ENCODE assay signal across 8 cellular contexts in the genomic region with DNA sequence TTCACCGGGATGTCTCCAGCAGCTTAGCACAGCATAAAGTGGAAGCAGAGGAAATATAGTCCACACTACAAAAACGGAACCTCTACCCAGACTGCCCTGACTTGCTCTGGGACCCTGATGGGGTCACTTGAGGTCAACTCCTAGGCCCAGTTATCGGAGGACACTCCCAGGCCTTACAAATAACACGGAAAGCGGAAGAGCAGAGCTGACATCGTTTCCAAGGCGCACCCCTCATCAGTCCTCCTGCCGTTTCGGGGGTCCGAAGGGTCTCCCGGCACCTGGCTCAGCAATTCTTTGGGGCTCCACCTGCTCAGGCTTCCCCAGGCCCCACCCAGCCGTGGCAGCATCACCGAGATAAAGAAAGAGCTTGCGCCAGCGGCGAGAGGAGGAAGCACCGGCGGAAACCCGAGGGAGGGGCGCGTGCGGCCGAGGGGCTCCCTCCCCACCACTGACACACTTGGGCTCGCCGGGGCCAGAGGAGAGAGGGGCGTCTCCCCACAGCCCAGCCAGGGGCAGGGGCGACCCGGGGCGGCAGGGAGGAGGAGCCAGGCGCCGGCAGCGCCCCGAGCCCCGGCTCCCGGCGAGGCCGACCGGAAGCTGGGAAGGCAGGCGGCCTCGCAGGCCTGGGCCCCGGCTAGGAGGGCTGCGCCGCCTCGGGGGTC. TPM values are rescaled to one million over a fixed set of nuclear protein-coding genes. Genes with fewer than 3 reads are reported as not detected.
DNase-seq lines count a peak whose midpoint lies in the region; ATAC-seq lines count a peak whose summit lies in the region.

No MANE protein-coding gene starts in this region.

- peaks cover 48% of the 10 kb centered on the region for H3K36me3 Mint-ChIP-seq in central memory CD8-positive, alpha-beta T cell (ENCODE audit: insufficient read depth)

- DNase-seq in DMS79 treated with DMSO at 0.1 percent for 48 hours (lab: John Stamatoyannopoulos, UW) (peak; percentile 14), DMS79 (lab: John Stamatoyannopoulos, UW) (no peak), HuH-7 (ENCODE audit: low spot score) (peak; percentile 53), left colon (peak; percentile 73 to 75)
- DNase-seq in central memory CD8-positive, alpha-beta T cell (ENCODE audit: low spot score in 2 of 2): peak; percentile 49 to 60
- DNase-seq in stimulated activated CD4-positive, alpha-beta T cell treated with anti-CD3 and anti-CD28 coated beads, Interleukin-2, amount 100 ng/mL, for 24 hours: peak; percentile 62 to 68

- ATAC-seq in activated CD4-positive, CD25-positive, alpha-beta regulatory T cell treated with anti-CD3 and anti-CD28 coated beads, Interleukin-2, amount 50 U/mL, for 24 hours: peak; percentile 3 to 4
- ATAC-seq in central memory CD8-positive, alpha-beta T cell (replicated peaks; ENCODE audit: extremely low read depth, poor library complexity, severe bottlenecking): peak; percentile 1
- peak; percentile 39 for ATAC-seq in left colon
- no peak for ATAC-seq in HG02884 (IDR thresholded peaks at IDR 0.05; ENCODE audit: unreplicated experiment)

- intact Hi-C loops in left colon (cut with DNase I, micrococcal nuclease): no loop called here

- H3K4me1 Mint-ChIP-seq in central memory CD8-positive, alpha-beta T cell: peaks cover 34% of the 10 kb centered on the region

- peak overlapping the region; percentile 97 for H3K27ac Mint-ChIP-seq in central memory CD8-positive, alpha-beta T cell (ENCODE audit: low read depth)

- peak overlapping the region; percentile 93 for H3K4me3 Mint-ChIP-seq in central memory CD8-positive, alpha-beta T cell

- no peaks in the 10 kb centered on the region for H3K9me3 Mint-ChIP-seq in central memory CD8-positive, alpha-beta T cell

- H3K27me3 Mint-ChIP-seq in central memory CD8-positive, alpha-beta T cell: no peaks in the 10 kb centered on the region

RNA-seq across cellular contexts. Expression of a gene that starts 0.7 kb away (rescaled TPM):
- total RNA-seq in left colon: 10 to 100 TPM; 43.9 to 48.0 TPM

RNA-seq across cellular contexts. Expression of a gene that starts 10.0 kb away (rescaled TPM):
- 10 to 100 TPM; 43.6 to 56.7 TPM for total RNA-seq in left colon

RNA-seq across cellular contexts. Expression of a gene that starts 44.0 kb away (rescaled TPM):
- total RNA-seq in left colon: 1 to 10 TPM; 2.2 to 4.8 TPM

RNA-seq across cellular contexts. Expression of a gene that starts 58.8 kb away (rescaled TPM):
- total RNA-seq in left colon: 10 to 100 TPM; 36.9 to 39.6 TPM
